In genomic region chr1:79517425-79518219, GRCh38 we compare ENCODE assay signal across 21 cellular contexts.
DNase-seq lines count a peak whose midpoint lies in the region; ATAC-seq, FAIRE-seq and TF ChIP-seq lines count a peak whose summit lies in the region.
"Had no signal": no experiment of that assay in that cellular context is flagged by ENCODE, and none has a peak within 500 bp of the region (broad histone marks: within the 10 kb centered on the region; RNA-seq: fewer than 3 reads in every experiment).

No MANE protein-coding gene starts in this region.

- no peak for ATAC-seq in HG02870 (IDR thresholded peaks at IDR 0.05; ENCODE audit: unreplicated experiment)
- ATAC-seq: Right ventricle myocardium inferior had no signal

- no peak for FAIRE-seq in astrocyte (lab: Jason Lieb, UNC)
- FAIRE-seq: D721Med, G401.6, RCC 7860 had no signal

- no peak overlapping the region for H3K4me3 Mint-ChIP-seq in MCF 10A (ENCODE audit: unreplicated experiment)
- H3K4me3 Mint-ChIP-seq in astrocyte (ENCODE audit: unreplicated experiment): no peak overlapping the region

- no peak for TF ChIP-seq CTCF in MCF 10A (IDR thresholded peaks at IDR 0.05; ENCODE audit: unreplicated experiment)
- no peak for TF ChIP-seq CTCF in astrocyte (IDR thresholded peaks at IDR 0.05; ENCODE audit: insufficient read depth, low read depth, low read length)
- TF ChIP-seq CTCF in BE2C (IDR thresholded peaks at IDR 0.05; ENCODE audit: low read depth, low read length): no peak

- no peak overlapping the region for H3K4me3 ChIP-seq in astrocyte (ENCODE audit: insufficient read depth, low read depth, low read length)
- no peak overlapping the region for H3K4me3 ChIP-seq in BE2C (ENCODE audit: low read depth, low read length)
- H3K4me3 ChIP-seq: GM23248, HAP-1 had no signal

- H3K36me3 Mint-ChIP-seq in MCF 10A (ENCODE audit: insufficient read depth, unreplicated experiment): no peaks in the 10 kb centered on the region
- H3K36me3 Mint-ChIP-seq in astrocyte (ENCODE audit: low read depth, unreplicated experiment): no peaks in the 10 kb centered on the region

- in situ Hi-C loops in T47D (cut with HindIII; ENCODE audit: low pct_unique_long_range_greater_than_20kb, low sequenced_read_pairs): no loop called here

- intact Hi-C loops in MCF 10A (cut with micrococcal nuclease): no loop called here

- no TSS peak for BruUV-seq in MCF 10A (replicated peaks; lab: Mats Ljungman, UMichigan)

- H3K27ac ChIP-seq in astrocyte (ENCODE audit: low read depth, low read length): no peak overlapping the region
- H3K27ac ChIP-seq: GM23248 had no signal

- H3K4me1 ChIP-seq in astrocyte (ENCODE audit: insufficient read depth, low read length): no peaks in the 10 kb centered on the region
- no peaks in the 10 kb centered on the region for H3K4me1 ChIP-seq in BE2C
- H3K4me1 ChIP-seq: HAP-1 had no signal

- H3K9me3 Mint-ChIP-seq in MCF 10A (ENCODE audit: unreplicated experiment): no peaks in the 10 kb centered on the region
- H3K9me3 Mint-ChIP-seq in astrocyte (ENCODE audit: unreplicated experiment): peaks cover 2% of the 10 kb centered on the region

- H3K36me3 ChIP-seq in astrocyte (ENCODE audit: insufficient read depth, low read length) (no peaks in the 10 kb centered on the region), BE2C (no peaks in the 10 kb centered on the region)
- H3K36me3 ChIP-seq: HAP-1 had no signal

- H3K4me1 Mint-ChIP-seq in MCF 10A (ENCODE audit: insufficient read depth, unreplicated experiment) (no peaks in the 10 kb centered on the region), astrocyte (ENCODE audit: low read depth, unreplicated experiment) (peaks cover 5% of the 10 kb centered on the region)

- H4K20me1 ChIP-seq in astrocyte (ENCODE audit: insufficient read depth, low read length): no peaks in the 10 kb centered on the region

- no peak overlapping the region for H3K4me2 ChIP-seq in astrocyte (ENCODE audit: low read length)

- H3K27ac Mint-ChIP-seq in MCF 10A (ENCODE audit: low read depth, unreplicated experiment) (no peak overlapping the region), astrocyte (ENCODE audit: unreplicated experiment) (peak overlapping the region; percentile 12)

- H2AFZ ChIP-seq in astrocyte (ENCODE audit: low read depth, low read length): no peak overlapping the region
- H2AFZ ChIP-seq: GM23248 had no signal

- H3K27me3 ChIP-seq in astrocyte (ENCODE audit: insufficient read depth, low read length) (no peaks in the 10 kb centered on the region), BE2C (no peaks in the 10 kb centered on the region)

- H3K27me3 Mint-ChIP-seq in MCF 10A (ENCODE audit: insufficient read depth, unreplicated experiment) (no peaks in the 10 kb centered on the region), astrocyte (ENCODE audit: low read depth, unreplicated experiment) (no peaks in the 10 kb centered on the region)

- DNase-seq in T47D (ENCODE audit: low read depth in 1 of 2, low spot score in 1 of 2): peak; percentile 40 to 86
- DNase-seq in MCF 10A (ENCODE audit: unreplicated experiment): no peak
- peak; percentile 19 for DNase-seq in NCI-H1048 (lab: John Stamatoyannopoulos, UW)
- DNase-seq in astrocyte (ENCODE audit: low read depth): no peak
- DNase-seq in putamen (ENCODE audit: low spot score): peak; percentile 11
- no peak for DNase-seq in C1 segment of cervical spinal cord (lab: John Stamatoyannopoulos, UW)
- no peak for DNase-seq in BE2C
- DNase-seq: DND-41, GM23248, NCI-H1417 treated with DMSO at 0.1 percent for 48 hours, NCI-H187 treated with DMSO at 0.1 percent for 48 hours, NCI-H2227 treated with DMSO at 0.1 percent for 48 hours, NCI-H524, NCI-H82, SW 1271 had no signal

- H3K9me3 ChIP-seq in astrocyte (ENCODE audit: insufficient read depth, low read depth, low read length) (no peaks in the 10 kb centered on the region), BE2C (no peaks in the 10 kb centered on the region)
- H3K9me3 ChIP-seq: HAP-1 had no signal

- POLR2A ChIA-PET in MCF 10A (lab: Yijun Ruan, JAX): no interaction called here

- no peaks in the 10 kb centered on the region for H3K79me2 ChIP-seq in astrocyte (ENCODE audit: insufficient read depth, low read length)

- H3K9ac ChIP-seq in astrocyte (ENCODE audit: low read length): no peak overlapping the region
- H3K9ac ChIP-seq: GM23248 had no signal

- CTCF ChIA-PET in MCF 10A (lab: Yijun Ruan, JAX): no interaction called here

Comparison
In these comparisons a context has a peak if more than half of its experiments do, and no peak if none do; other contexts are left out.
1. DNase-seq: peak in T47D (2 of 2), NCI-H1048 (single experiment) and putamen (single experiment); none in MCF 10A (single experiment), astrocyte (single experiment), C1 segment of cervical spinal cord (0 of 14) and BE2C (single experiment).